Comparison of ENCODE assay signal across 8 cellular contexts in genomic region chr1:207748737-207749528, GRCh38. TPM values are rescaled to one million over a fixed set of nuclear protein-coding genes. Genes with fewer than 3 reads are reported as not detected.
DNase-seq lines count a peak whose midpoint lies in the region; ATAC-seq, FAIRE-seq and TF ChIP-seq lines count a peak whose summit lies in the region.
"Had no signal": no experiment of that assay in that cellular context is flagged by ENCODE, and none has a peak within 500 bp of the region (broad histone marks: within the 10 kb centered on the region; RNA-seq: fewer than 3 reads in every experiment).

No MANE protein-coding gene starts in this region.

- no peak for ATAC-seq in HG03196 (IDR thresholded peaks at IDR 0.05; ENCODE audit: unreplicated experiment)

- H3K9me3 ChIP-seq in Loucy (ENCODE audit: insufficient read depth, low read depth, low read length) (no peaks in the 10 kb centered on the region), hepatocyte (ENCODE audit: low read depth) (no peaks in the 10 kb centered on the region)

- DNase-seq in DMS79 (lab: John Stamatoyannopoulos, UW) = peak; percentile 60
- peak; percentile 12 for DNase-seq in NOMO-1 treated with DMSO at 0.1 percent for 48 hours (lab: John Stamatoyannopoulos, UW; ENCODE audit: unreplicated experiment)
- no peak for DNase-seq in hepatocyte (ENCODE audit: low spot score)
- DNase-seq in frontal cortex (ENCODE audit: low spot score in 2 of 2) = no peak
- DNase-seq in anterior cingulate cortex (lab: John Stamatoyannopoulos, UW) = no peak
- DNase-seq: activated effector memory CD4-positive, alpha-beta T cell treated with anti-CD3 and anti-CD28 coated beads, Interleukin-2, amount 50 U/mL, for 16 hours had no signal

- H3K27me3 ChIP-seq in Loucy (ENCODE audit: insufficient read depth, low read length, poor library complexity, severe bottlenecking) (peaks cover 5% of the 10 kb centered on the region), hepatocyte (no peaks in the 10 kb centered on the region)

- H3K9ac ChIP-seq in Loucy (ENCODE audit: low read depth, low read length, poor library complexity, severe bottlenecking) = peak overlapping the region; percentile 86

- H3K4me3 ChIP-seq in Loucy (ENCODE audit: low read length, poor library complexity, severe bottlenecking) (peak overlapping the region; percentile 50), hepatocyte (no peak overlapping the region)

- peak overlapping the region; percentile 96 for H3K4me2 ChIP-seq in Loucy (ENCODE audit: low read depth, low read length, poor library complexity, severe bottlenecking)
- H3K4me2 ChIP-seq in hepatocyte = no peak overlapping the region

- H3F3A ChIP-seq in Loucy (ENCODE audit: low read depth) = no peaks in the 10 kb centered on the region

- peaks cover 20% of the 10 kb centered on the region for H4K20me1 ChIP-seq in Loucy (ENCODE audit: insufficient read depth, low read length, poor library complexity, severe bottlenecking)
- H4K20me1 ChIP-seq in hepatocyte (ENCODE audit: insufficient read depth, poor library complexity, severe bottlenecking) = peaks cover 13% of the 10 kb centered on the region

- H3K4me1 ChIP-seq in Loucy (ENCODE audit: insufficient read depth, low read length, poor library complexity, severe bottlenecking) (peaks cover 42% of the 10 kb centered on the region), hepatocyte (ENCODE audit: insufficient read depth) (peaks cover 30% of the 10 kb centered on the region)

- H3K36me3 ChIP-seq in Loucy (ENCODE audit: insufficient read depth, low read length) (no peaks in the 10 kb centered on the region), hepatocyte (replicated peaks; ENCODE audit: insufficient read depth, low read depth) (no peaks in the 10 kb centered on the region)

- FAIRE-seq in frontal cortex (lab: Jason Lieb, UNC) = no peak

- TF ChIP-seq CTCF in Loucy (conservative IDR thresholded peaks at IDR 0.05; ENCODE audit: low read length) = no peak
- no peak for TF ChIP-seq CTCF in hepatocyte (IDR thresholded peaks at IDR 0.05; ENCODE audit: poor library complexity)

- 0 out of 2 replicates have a peak overlapping the region, but pooled peaks have one; percentile 34 for H2AFZ ChIP-seq in Loucy (ENCODE audit: low read length)
- H2AFZ ChIP-seq in hepatocyte = no peak overlapping the region

- H3K9me2 ChIP-seq in Loucy (replicated peaks; ENCODE audit: low read depth, low read length) (no peaks in the 10 kb centered on the region), hepatocyte (replicated peaks; ENCODE audit: insufficient read depth) (no peaks in the 10 kb centered on the region)

- peak overlapping the region; percentile 44 for H3K27ac ChIP-seq in hepatocyte

- H3K79me2 ChIP-seq in Loucy (ENCODE audit: insufficient read depth, low read length) (peaks cover 34% of the 10 kb centered on the region), hepatocyte (peaks cover 27% of the 10 kb centered on the region)

- 34% methylated on average over 2 of the region's 2 CpGs for WGBS in hepatocyte (ENCODE audit: low lambda C conversion rate, missing lambda C conversion rate)

RNA-seq across cellular contexts. Expression of gene CD46, which starts 2.9 kb away (rescaled TPM):
- total RNA-seq in hepatocyte = 228 and 235 TPM in 2 replicates
- polyA plus RNA-seq in hepatocyte = 176 and 192 TPM in 2 replicates
- total RNA-seq in frontal cortex = 87.6 TPM

Comparison
In these comparisons a context has a peak if more than half of its experiments do, and no peak if none do; other contexts are left out.
1. DNase-seq: peak in DMS79 (single experiment) and NOMO-1 treated with DMSO at 0.1 percent for 48 hours (single experiment); none in hepatocyte (single experiment), frontal cortex (0 of 2) and anterior cingulate cortex (0 of 58).